In the genomic region with DNA sequence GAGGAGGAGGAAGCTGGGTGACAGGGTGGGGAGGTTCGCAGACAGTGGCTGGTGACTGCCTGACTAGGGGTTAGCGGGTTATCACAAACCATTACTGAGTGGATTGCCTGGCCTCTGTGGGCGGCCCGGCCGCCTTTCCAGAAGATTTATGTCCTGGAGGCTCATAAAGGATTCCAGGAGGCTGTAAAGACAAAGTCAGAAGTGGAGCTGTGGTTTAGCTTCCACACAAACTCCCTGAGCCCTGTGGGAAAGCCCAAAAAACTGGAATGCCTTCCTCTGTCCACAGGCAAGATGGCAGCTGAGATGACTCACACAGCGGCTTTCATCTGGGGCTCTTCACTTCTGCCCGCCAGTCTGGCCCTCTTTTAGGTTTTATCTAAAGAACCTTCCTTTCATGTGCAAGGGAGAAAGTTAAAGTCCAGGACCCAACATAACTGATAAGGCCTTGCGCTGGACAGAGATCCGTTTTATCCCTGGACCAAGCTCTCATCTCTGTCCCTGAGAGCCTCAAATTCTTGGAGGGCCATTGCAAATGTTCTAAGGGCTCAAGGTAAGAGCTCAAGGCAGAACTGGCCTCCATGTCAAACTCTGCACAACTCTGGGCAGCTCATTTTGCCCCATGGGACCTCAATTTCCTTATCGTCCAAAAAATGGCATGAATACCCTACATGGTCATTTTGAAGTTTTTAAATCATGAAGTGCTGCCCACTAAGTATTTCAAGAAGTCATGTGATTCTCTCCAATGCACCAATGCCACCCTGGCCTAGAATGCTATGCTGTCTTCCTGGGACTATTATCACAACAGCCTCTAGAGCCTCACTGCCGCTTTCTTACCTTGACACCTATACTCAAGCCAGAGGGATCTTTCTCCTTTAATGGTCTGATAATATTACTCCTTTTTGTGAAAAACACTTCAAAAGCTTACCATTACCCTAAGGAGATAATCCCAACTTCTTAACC, we compare ENCODE assay signal across 21 cellular contexts.
"Had no signal": no experiment of that assay in that cellular context is flagged by ENCODE, and none has a peak within 500 bp of the region (broad histone marks: within the 10 kb centered on the region; RNA-seq: fewer than 3 reads in every experiment).

No MANE protein-coding gene starts in this region.

- H3K4me3 Mint-ChIP-seq: activated CD4-positive, alpha-beta T cell treated with anti-CD3 and anti-CD28 coated beads, Interleukin-2, amount 10 ng/mL, durations not matched to agents 24 days and 14 days; activated CD8-positive, alpha-beta T cell treated with anti-CD3 and anti-CD28 coated beads, Interleukin-2, amount 10 ng/mL, durations not matched to agents 7 days and 5 days; nephron; T-helper 2 cell treated with Interferon-gamma antibody and Interleukin-4, amounts not matched to agents 5 μg/mL and 100 μg/mL, for 36 hours had no signal

- DNase-seq: activated CD4-positive, alpha-beta T cell treated with anti-CD3 and anti-CD28 coated beads, Interleukin-2, amount 10 ng/mL, durations not matched to agents 24 days and 14 days; activated CD4-positive, CD25-positive, alpha-beta regulatory T cell; activated CD8-positive, alpha-beta memory T cell treated with anti-CD3 and anti-CD28 coated beads, Interleukin-2, amount 50 U/mL, for 4 hours; activated CD8-positive, alpha-beta T cell treated with anti-CD3 and anti-CD28 coated beads, Interleukin-2, amount 10 ng/mL, durations not matched to agents 7 days and 5 days; activated gamma-delta T cell; activated T-cell treated with anti-CD3 and anti-CD28 coated beads, Interleukin-2, amount 50 U/mL, for 48 hours; amygdala; brain microvascular endothelial cell; cortex of kidney; effector memory CD4-positive, alpha-beta T cell; heart left ventricle; left lung; stimulated activated CD4-positive, alpha-beta T cell treated with anti-CD3 and anti-CD28 coated beads, Interleukin-4, amount 100 ng/mL, for 4 hours; stimulated activated CD8-positive, alpha-beta memory T cell treated with anti-CD3 and anti-CD28 coated beads, Interleukin-4, amount 100 ng/mL, for 48 hours; stimulated activated naive CD4-positive, alpha-beta T cell treated with Interleukin-2 at 50 U/mL for 16 hours; substantia nigra; transverse colon had no signal

- H3K27me3 Mint-ChIP-seq: activated CD4-positive, alpha-beta T cell treated with anti-CD3 and anti-CD28 coated beads, Interleukin-2, amount 10 ng/mL, durations not matched to agents 24 days and 14 days; progenitor cell of endocrine pancreas had no signal

- H3K9me3 Mint-ChIP-seq: activated CD4-positive, alpha-beta T cell treated with anti-CD3 and anti-CD28 coated beads, Interleukin-2, amount 10 ng/mL, durations not matched to agents 24 days and 14 days; activated naive CD4-positive, alpha-beta T cell treated with anti-CD3 and anti-CD28 coated beads, Interleukin-2, amount 50 U/mL, for 72 hours; nephron; T-helper 2 cell treated with Interferon-gamma antibody and Interleukin-4, amounts not matched to agents 5 μg/mL and 100 μg/mL, for 36 hours had no signal

- H3K4me1 Mint-ChIP-seq: activated CD4-positive, alpha-beta T cell treated with anti-CD3 and anti-CD28 coated beads, Interleukin-2, amount 10 ng/mL, durations not matched to agents 24 days and 14 days; nephron had no signal

- H3K27ac Mint-ChIP-seq: activated CD4-positive, alpha-beta T cell treated with anti-CD3 and anti-CD28 coated beads, Interleukin-2, amount 10 ng/mL, durations not matched to agents 24 days and 14 days; activated CD8-positive, alpha-beta T cell treated with anti-CD3 and anti-CD28 coated beads, Interleukin-2, amount 10 ng/mL, durations not matched to agents 7 days and 5 days; activated naive CD4-positive, alpha-beta T cell treated with anti-CD3 and anti-CD28 coated beads, Interleukin-2, amount 50 U/mL, for 72 hours; nephron; progenitor cell of endocrine pancreas; T-helper 2 cell treated with Interferon-gamma antibody and Interleukin-4, amounts not matched to agents 5 μg/mL and 100 μg/mL, for 36 hours had no signal
